In the genomic region with DNA sequence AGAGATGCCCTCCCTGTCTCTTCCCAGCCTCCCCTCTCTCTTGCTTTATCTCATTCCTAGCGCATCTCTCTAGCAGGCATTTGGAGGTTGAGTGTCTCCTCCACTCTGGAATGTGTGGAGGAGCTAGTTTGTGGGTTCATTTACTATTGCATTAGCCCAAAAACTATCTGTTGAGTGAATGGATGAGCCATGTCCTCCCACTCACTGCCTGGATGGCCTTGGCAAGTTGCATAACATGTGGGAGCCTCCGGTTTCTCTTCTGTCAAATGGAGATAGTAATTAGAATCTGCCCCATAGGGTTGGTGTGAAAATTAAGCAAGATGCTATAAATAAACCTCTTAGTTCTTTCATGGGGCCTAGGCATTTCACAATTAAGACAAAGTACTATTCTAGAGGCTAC, we compare ENCODE assay signal across 1 cellular context.
TF ChIP-seq lines count a peak whose summit lies in the region.

No MANE protein-coding gene starts in this region.

TF ChIP-seq in K562, 482 proteins besides CTCF, POLR2A, EP300 and RAD21 (continued from another document):
- TF ChIP-seq, protein P1, sequence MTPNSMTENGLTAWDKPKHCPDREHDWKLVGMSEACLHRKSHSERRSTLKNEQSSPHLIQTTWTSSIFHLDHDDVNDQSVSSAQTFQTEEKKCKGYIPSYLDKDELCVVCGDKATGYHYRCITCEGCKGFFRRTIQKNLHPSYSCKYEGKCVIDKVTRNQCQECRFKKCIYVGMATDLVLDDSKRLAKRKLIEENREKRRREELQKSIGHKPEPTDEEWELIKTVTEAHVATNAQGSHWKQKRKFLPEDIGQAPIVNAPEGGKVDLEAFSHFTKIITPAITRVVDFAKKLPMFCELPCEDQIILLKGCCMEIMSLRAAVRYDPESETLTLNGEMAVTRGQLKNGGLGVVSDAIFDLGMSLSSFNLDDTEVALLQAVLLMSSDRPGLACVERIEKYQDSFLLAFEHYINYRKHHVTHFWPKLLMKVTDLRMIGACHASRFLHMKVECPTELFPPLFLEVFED (CRISPR knock-in tag; conservative IDR thresholded peaks at IDR 0.05) = no peak
- TF ChIP-seq SMARCC2 (IDR thresholded peaks at IDR 0.05; ENCODE audit: low read depth) (0 out of 2 replicates have a peak, but pooled peaks have one; percentile 23), CBFA2T3 (IDR thresholded peaks at IDR 0.05) (peak; percentile 88), ZNF695 (CRISPR knock-in tag; IDR thresholded peaks at IDR 0.05) (no peak), POLR2B (IDR thresholded peaks at IDR 0.05; ENCODE audit: low read depth, partially characterized antibody) (no peak), ZNF778 (CRISPR knock-in tag; IDR thresholded peaks at IDR 0.05) (no peak), ETV6 (IDR thresholded peaks at IDR 0.05; ENCODE audit: borderline replicate concordance in 1 of 2, low read depth in 2 of 2, low read length in 1 of 2) (no peak), ETV6 (CRISPR knock-in tag; IDR thresholded peaks at IDR 0.05; ENCODE audit: borderline replicate concordance) (no peak), ZNF165 (CRISPR knock-in tag; IDR thresholded peaks at IDR 0.05; ENCODE audit: borderline replicate concordance) (no peak), ZNF174 (CRISPR knock-in tag; IDR thresholded peaks at IDR 0.05) (no peak), JUND (IDR thresholded peaks at IDR 0.05; ENCODE audit: borderline replicate concordance, low read depth, low read length) (peak; percentile 52; the same call in 1 of the 2 replicates), JUND (tag; IDR thresholded peaks at IDR 0.05; ENCODE audit: borderline replicate concordance, low read depth, low read length) (peak; percentile 36; the same call in 1 of the 3 replicates), HDAC1 (IDR thresholded peaks at IDR 0.05) (peak in 1 of 2 experiments; percentile 46; a peak in 1 of 4 replicates), CHD4 (IDR thresholded peaks at IDR 0.05; ENCODE audit: insufficient read depth, insufficient replicate concordance, low read depth, low read length, poor library complexity, severe bottlenecking) (no peak), SRSF3 (IDR thresholded peaks at IDR 0.05; ENCODE audit: insufficient read depth, low read length) (no peak), ZC3H8 (IDR thresholded peaks at IDR 0.05) (no peak), ZNF347 (CRISPR knock-in tag; IDR thresholded peaks at IDR 0.05; ENCODE audit: low read depth) (no peak), BHLHE40 (IDR thresholded peaks at IDR 0.05; ENCODE audit: low read length) (peak; percentile 38; the same call in 1 of the 2 replicates), NCOA1 (IDR thresholded peaks at IDR 0.05; ENCODE audit: low read depth) (peak; percentile 39; the same call in 1 of the 2 replicates)
- TF ChIP-seq, protein P2, sequence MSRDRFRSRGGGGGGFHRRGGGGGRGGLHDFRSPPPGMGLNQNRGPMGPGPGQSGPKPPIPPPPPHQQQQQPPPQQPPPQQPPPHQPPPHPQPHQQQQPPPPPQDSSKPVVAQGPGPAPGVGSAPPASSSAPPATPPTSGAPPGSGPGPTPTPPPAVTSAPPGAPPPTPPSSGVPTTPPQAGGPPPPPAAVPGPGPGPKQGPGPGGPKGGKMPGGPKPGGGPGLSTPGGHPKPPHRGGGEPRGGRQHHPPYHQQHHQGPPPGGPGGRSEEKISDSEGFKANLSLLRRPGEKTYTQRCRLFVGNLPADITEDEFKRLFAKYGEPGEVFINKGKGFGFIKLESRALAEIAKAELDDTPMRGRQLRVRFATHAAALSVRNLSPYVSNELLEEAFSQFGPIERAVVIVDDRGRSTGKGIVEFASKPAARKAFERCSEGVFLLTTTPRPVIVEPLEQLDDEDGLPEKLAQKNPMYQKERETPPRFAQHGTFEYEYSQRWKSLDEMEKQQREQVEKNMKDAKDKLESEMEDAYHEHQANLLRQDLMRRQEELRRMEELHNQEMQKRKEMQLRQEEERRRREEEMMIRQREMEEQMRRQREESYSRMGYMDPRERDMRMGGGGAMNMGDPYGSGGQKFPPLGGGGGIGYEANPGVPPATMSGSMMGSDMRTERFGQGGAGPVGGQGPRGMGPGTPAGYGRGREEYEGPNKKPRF (IDR thresholded peaks at IDR 0.05; ENCODE audit: low read depth, low read length) = no peak
- TF ChIP-seq, protein P3, sequence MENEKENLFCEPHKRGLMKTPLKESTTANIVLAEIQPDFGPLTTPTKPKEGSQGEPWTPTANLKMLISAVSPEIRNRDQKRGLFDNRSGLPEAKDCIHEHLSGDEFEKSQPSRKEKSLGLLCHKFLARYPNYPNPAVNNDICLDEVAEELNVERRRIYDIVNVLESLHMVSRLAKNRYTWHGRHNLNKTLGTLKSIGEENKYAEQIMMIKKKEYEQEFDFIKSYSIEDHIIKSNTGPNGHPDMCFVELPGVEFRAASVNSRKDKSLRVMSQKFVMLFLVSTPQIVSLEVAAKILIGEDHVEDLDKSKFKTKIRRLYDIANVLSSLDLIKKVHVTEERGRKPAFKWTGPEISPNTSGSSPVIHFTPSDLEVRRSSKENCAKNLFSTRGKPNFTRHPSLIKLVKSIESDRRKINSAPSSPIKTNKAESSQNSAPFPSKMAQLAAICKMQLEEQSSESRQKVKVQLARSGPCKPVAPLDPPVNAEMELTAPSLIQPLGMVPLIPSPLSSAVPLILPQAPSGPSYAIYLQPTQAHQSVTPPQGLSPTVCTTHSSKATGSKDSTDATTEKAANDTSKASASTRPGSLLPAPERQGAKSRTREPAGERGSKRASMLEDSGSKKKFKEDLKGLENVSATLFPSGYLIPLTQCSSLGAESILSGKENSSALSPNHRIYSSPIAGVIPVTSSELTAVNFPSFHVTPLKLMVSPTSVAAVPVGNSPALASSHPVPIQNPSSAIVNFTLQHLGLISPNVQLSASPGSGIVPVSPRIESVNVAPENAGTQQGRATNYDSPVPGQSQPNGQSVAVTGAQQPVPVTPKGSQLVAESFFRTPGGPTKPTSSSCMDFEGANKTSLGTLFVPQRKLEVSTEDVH (IDR thresholded peaks at IDR 0.05; ENCODE audit: low read depth, partially characterized antibody) = no peak
- TF ChIP-seq, protein P4, sequence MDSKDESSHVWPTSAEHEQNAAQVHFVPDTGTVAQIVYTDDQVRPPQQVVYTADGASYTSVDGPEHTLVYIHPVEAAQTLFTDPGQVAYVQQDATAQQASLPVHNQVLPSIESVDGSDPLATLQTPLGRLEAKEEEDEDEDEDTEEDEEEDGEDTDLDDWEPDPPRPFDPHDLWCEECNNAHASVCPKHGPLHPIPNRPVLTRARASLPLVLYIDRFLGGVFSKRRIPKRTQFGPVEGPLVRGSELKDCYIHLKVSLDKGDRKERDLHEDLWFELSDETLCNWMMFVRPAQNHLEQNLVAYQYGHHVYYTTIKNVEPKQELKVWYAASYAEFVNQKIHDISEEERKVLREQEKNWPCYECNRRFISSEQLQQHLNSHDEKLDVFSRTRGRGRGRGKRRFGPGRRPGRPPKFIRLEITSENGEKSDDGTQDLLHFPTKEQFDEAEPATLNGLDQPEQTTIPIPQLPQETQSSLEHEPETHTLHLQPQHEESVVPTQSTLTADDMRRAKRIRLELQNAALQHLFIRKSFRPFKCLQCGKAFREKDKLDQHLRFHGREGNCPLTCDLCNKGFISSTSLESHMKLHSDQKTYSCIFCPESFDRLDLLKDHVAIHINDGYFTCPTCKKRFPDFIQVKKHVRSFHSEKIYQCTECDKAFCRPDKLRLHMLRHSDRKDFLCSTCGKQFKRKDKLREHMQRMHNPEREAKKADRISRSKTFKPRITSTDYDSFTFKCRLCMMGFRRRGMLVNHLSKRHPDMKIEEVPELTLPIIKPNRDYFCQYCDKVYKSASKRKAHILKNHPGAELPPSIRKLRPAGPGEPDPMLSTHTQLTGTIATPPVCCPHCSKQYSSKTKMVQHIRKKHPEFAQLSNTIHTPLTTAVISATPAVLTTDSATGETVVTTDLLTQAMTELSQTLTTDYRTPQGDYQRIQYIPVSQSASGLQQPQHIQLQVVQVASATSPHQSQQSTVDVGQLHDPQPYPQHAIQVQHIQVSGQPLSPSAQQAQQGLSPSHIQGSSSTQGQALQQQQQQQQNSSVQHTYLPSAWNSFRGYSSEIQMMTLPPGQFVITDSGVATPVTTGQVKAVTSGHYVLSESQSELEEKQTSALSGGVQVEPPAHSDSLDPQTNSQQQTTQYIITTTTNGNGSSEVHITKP (IDR thresholded peaks at IDR 0.05; ENCODE audit: partially characterized antibody) = peak; percentile 16
- TF ChIP-seq, protein P5, sequence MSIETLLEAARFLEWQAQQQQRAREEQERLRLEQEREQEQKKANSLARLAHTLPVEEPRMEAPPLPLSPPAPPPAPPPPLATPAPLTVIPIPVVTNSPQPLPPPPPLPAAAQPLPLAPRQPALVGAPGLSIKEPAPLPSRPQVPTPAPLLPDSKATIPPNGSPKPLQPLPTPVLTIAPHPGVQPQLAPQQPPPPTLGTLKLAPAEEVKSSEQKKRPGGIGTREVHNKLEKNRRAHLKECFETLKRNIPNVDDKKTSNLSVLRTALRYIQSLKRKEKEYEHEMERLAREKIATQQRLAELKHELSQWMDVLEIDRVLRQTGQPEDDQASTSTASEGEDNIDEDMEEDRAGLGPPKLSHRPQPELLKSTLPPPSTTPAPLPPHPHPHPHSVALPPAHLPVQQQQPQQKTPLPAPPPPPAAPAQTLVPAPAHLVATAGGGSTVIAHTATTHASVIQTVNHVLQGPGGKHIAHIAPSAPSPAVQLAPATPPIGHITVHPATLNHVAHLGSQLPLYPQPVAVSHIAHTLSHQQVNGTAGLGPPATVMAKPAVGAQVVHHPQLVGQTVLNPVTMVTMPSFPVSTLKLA (conservative IDR thresholded peaks at IDR 0.05) = peak in 1 of 2 experiments; percentile 41; a peak in 1 of 4 replicates
- TF ChIP-seq, protein P6, sequence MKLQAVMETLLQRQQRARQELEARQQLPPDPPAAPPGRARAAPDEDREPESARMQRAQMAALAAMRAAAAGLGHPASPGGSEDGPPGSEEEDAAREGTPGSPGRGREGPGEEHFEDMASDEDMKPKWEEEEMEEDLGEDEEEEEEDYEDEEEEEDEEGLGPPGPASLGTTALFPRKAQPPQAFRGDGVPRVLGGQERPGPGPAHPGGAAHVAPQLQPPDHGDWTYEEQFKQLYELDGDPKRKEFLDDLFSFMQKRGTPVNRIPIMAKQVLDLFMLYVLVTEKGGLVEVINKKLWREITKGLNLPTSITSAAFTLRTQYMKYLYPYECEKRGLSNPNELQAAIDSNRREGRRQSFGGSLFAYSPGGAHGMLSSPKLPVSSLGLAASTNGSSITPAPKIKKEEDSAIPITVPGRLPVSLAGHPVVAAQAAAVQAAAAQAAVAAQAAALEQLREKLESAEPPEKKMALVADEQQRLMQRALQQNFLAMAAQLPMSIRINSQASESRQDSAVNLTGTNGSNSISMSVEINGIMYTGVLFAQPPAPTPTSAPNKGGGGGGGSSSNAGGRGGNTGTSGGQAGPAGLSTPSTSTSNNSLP (IDR thresholded peaks at IDR 0.05; ENCODE audit: borderline replicate concordance, low read depth, low read length) = no peak
